ENCODE assay signal across 16 cellular contexts in genomic region chr17:81379523-81379942, GRCh38. TPM values are rescaled to one million over a fixed set of nuclear protein-coding genes. Genes with fewer than 3 reads are reported as not detected.
DNase-seq lines count a peak whose midpoint lies in the region; ATAC-seq and TF ChIP-seq lines count a peak whose summit lies in the region.
"Had no signal": no experiment of that assay in that cellular context is flagged by ENCODE, and none has a peak within 500 bp of the region (broad histone marks: within the 10 kb centered on the region; RNA-seq: fewer than 3 reads in every experiment).

No MANE protein-coding gene starts in this region.

- 43 to 69% methylated on average over 14 to 17 of the region's 17 CpGs for WGBS in esophagus, 2 donors
- WGBS in spleen, 5 donors: 70 to 94% (median 85%) methylated on average over 9 to 17 of the region's 17 CpGs

- DNase-seq in DMS 273 (lab: John Stamatoyannopoulos, UW; ENCODE audit: unreplicated experiment) (peak; percentile 27), DMS 273 treated with DMSO at 0.1 percent for 48 hours (lab: John Stamatoyannopoulos, UW) (no peak), RWPE2 (ENCODE audit: low spot score) (peak; percentile 90), spleen (peak; percentile 72), OCI-M2 (lab: John Stamatoyannopoulos, UW; ENCODE audit: unreplicated experiment) (no peak), superior temporal gyrus (ENCODE audit: extremely low spot score) (no peak), NCI-H345 (lab: John Stamatoyannopoulos, UW) (no peak)
- DNase-seq: 8988T; activated B cell treated with CpG ODN at 0.5 μM for 24 hours; anterior cingulate cortex; effector CD8-positive, alpha-beta T cell; left ventricle myocardium superior; NCI-H2227 treated with DMSO at 0.1 percent for 48 hours had no signal

- no peaks in the 10 kb centered on the region for H3K27me3 ChIP-seq in RWPE2 (ENCODE audit: insufficient read depth, poor library complexity, severe bottlenecking)
- H3K27me3 ChIP-seq in esophagus (ENCODE audit: control insufficient read depth in 1 of 2, insufficient read depth in 2 of 2, low read length in 2 of 2): no peaks in the 10 kb centered on the region
- H3K27me3 ChIP-seq in spleen (replicated peaks in 1 of 7): peaks cover 0 to 44% (median 3%) of the 10 kb centered on the region in 7 donors

- intact Hi-C loops in spleen (cut with DNase I; ENCODE audit: low total_unique reads): no loop called here

- no peak for TF ChIP-seq CTCF in RWPE2 (IDR thresholded peaks at IDR 0.05; ENCODE audit: poor library complexity, severe bottlenecking)
- no peak for TF ChIP-seq CTCF in spleen (IDR thresholded peaks at IDR 0.05 in 8 of 11, conservative IDR thresholded peaks at IDR 0.05 in 3 of 11)

- H3K4me1 ChIP-seq in RWPE2 (ENCODE audit: insufficient read depth, poor library complexity, severe bottlenecking): no peaks in the 10 kb centered on the region
- H3K4me1 ChIP-seq in esophagus (ENCODE audit: control insufficient read depth in 2 of 2, insufficient read depth in 2 of 2, low read length in 1 of 2): peaks cover 0 to 3% of the 10 kb centered on the region in 2 donors
- peaks cover 0 to 11% (median 4%) of the 10 kb centered on the region in 6 donors for H3K4me1 ChIP-seq in spleen

- H3K9me3 ChIP-seq in RWPE2 (ENCODE audit: severe bottlenecking): no peaks in the 10 kb centered on the region
- no peaks in the 10 kb centered on the region for H3K9me3 ChIP-seq in esophagus (ENCODE audit: control insufficient read depth in 2 of 2, insufficient read depth in 1 of 2, low read depth in 1 of 2, low read length in 1 of 2)
- no peaks in the 10 kb centered on the region for H3K9me3 ChIP-seq in spleen
- H3K9me3 ChIP-seq: neutrophil had no signal

- H3K4me3 ChIP-seq in RWPE2 (ENCODE audit: severe bottlenecking) (peak overlapping the region; percentile 19), esophagus (ENCODE audit: low read depth in 1 of 2, low read length in 2 of 2) (peak overlapping the region in 1 of 2 donors; percentile 19), spleen (no peak overlapping the region)
- H3K4me3 ChIP-seq: smooth muscle cell had no signal

- peak overlapping the region; percentile 7 for H3K27ac ChIP-seq in RWPE2 (ENCODE audit: poor library complexity, severe bottlenecking)
- H3K27ac ChIP-seq in esophagus (ENCODE audit: low read depth in 2 of 2, low read length in 1 of 2): peak overlapping the region; percentile 30 to 77
- H3K27ac ChIP-seq in spleen: no peak overlapping the region
- H3K27ac ChIP-seq: neutrophil had no signal

- ATAC-seq in RWPE2 (ENCODE audit: low read depth): peak; percentile 92
- ATAC-seq: left ventricle myocardium superior had no signal

- TF ChIP-seq POLR2A in spleen (IDR thresholded peaks at IDR 0.05): no peak

- H3K36me3 ChIP-seq in RWPE2 (ENCODE audit: low read depth) (no peaks in the 10 kb centered on the region), esophagus (ENCODE audit: control insufficient read depth in 2 of 2, insufficient read depth in 2 of 2, low read length in 1 of 2) (no peaks in the 10 kb centered on the region), spleen (no peaks in the 10 kb centered on the region)
- H3K36me3 ChIP-seq: neutrophil had no signal

RNA-seq across cellular contexts. Expression of gene BAHCC1, which starts 15.7 kb away (rescaled TPM):
- polyA plus RNA-seq in esophagus (1 to 10 TPM; 3.0 to 9.1 TPM), spleen (10 to 100 TPM in 1 of 3 donors, 1 to 10 TPM in 2; 1.7 to 10.2 (median 2.0) TPM)
- total RNA-seq in spleen: 10 to 100 TPM in 6 of 7 donors, 1 to 10 TPM in 1; 8.7 to 20.3 (median 14.9) TPM

Comparison
In these comparisons a context has a peak if more than half of its experiments do, and no peak if none do; other contexts are left out.
1. DNase-seq: peak in DMS 273 (single experiment), RWPE2 (single experiment) and spleen (single experiment); none in DMS 273 treated with DMSO at 0.1 percent for 48 hours (single experiment), OCI-M2 (single experiment), superior temporal gyrus (single experiment) and NCI-H345 (single experiment).
2. H3K27ac ChIP-seq: peak in RWPE2 (single experiment) and esophagus (2 of 2); none in spleen (0 of 8).